In the genomic region with DNA sequence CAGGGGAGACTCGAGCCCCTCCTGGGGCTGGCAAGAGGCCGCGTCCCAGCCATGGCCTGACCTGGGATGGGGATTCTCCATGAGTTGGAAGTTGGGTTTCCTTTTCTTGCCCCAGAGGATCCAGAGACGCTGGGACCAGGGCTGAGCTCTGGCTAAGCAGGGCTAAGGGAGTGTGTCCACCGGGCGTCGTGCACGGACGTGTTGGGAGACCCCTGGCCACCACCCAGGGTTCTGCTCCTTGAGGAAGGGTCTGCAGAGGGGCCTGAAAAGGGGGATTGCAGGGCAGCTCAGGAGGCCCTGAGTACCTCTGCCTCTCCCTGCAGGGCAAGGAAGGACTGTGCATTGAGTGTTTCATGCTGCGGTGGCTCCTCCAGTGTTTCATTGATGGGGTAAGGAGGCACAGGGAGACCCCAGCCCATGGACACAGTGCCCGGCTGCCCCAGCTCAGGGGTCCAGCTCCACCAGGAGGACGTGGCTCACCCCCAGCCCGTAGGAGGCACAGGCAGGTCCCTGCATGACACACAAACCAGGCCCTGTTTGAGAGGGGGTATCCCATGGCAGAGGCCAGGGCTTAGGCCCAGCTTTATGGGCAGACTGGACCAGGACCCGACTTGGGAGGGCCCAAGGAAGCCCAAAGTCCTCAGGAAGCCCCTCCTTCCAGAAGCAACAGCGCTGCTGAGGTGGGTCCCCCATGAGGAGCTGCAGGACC, we compare ENCODE assay signal across 1 cellular context.
TF ChIP-seq lines count a peak whose summit lies in the region.

No MANE protein-coding gene starts in this region.

TF ChIP-seq in HepG2, 621 proteins besides CTCF, POLR2A, EP300 and RAD21:
- TF ChIP-seq HIVEP1 (CRISPR knock-in tag; IDR thresholded peaks at IDR 0.05), result no peak
- TF ChIP-seq ZNF3 (CRISPR knock-in tag; IDR thresholded peaks at IDR 0.05), result no peak
- TF ChIP-seq, protein P1, sequence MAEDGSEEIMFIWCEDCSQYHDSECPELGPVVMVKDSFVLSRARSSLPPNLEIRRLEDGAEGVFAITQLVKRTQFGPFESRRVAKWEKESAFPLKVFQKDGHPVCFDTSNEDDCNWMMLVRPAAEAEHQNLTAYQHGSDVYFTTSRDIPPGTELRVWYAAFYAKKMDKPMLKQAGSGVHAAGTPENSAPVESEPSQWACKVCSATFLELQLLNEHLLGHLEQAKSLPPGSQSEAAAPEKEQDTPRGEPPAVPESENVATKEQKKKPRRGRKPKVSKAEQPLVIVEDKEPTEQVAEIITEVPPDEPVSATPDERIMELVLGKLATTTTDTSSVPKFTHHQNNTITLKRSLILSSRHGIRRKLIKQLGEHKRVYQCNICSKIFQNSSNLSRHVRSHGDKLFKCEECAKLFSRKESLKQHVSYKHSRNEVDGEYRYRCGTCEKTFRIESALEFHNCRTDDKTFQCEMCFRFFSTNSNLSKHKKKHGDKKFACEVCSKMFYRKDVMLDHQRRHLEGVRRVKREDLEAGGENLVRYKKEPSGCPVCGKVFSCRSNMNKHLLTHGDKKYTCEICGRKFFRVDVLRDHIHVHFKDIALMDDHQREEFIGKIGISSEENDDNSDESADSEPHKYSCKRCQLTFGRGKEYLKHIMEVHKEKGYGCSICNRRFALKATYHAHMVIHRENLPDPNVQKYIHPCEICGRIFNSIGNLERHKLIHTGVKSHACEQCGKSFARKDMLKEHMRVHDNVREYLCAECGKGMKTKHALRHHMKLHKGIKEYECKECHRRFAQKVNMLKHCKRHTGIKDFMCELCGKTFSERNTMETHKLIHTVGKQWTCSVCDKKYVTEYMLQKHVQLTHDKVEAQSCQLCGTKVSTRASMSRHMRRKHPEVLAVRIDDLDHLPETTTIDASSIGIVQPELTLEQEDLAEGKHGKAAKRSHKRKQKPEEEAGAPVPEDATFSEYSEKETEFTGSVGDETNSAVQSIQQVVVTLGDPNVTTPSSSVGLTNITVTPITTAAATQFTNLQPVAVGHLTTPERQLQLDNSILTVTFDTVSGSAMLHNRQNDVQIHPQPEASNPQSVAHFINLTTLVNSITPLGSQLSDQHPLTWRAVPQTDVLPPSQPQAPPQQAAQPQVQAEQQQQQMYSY (CRISPR knock-in tag; IDR thresholded peaks at IDR 0.05), result no peak
- TF ChIP-seq ZNF256 (CRISPR knock-in tag; conservative IDR thresholded peaks at IDR 0.05), result no peak
